9 cellular contexts compared by ENCODE assay signal in the genomic region with DNA sequence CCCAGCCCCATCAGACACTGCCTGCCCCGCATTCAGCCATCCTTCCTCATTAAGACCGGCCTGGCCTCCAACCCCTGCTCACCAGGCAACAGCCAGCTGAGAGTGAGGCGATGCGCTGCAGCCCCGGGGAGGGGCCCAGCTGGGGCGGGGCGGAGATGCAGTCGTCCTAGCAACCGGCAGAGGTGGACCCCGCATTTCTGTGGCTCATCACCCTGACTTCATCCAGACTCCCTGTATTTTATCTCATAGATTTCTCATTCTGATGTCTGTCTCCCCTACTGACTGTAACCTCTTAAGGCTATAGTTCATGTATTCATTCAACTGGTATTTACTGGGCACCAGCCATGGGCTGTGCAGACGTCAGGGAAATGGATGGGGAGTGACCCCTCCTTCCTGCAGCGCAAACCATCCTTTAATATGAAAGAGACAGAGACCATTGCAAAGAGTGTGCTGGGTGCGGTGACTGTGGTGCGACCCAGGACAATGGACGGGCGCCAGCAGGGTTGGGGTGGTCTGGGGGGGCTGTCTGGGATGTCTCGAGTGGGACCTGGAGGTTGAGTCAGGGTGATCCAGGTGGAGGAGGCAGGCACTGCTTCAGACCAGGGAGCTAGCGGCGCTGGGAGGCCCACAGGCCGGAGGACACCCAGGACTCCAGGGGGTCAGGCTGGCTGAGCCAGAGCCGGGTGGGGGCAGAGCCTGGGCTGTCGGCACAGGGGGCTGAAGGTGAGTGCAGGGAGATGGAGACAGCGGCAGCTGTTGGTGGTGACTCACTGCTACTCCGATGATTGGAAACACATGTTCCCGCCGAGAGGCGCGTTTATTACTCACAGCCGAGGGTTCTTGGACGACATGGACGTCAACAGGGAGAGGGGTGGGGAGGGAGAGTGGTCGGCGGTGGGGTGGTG. TPM values are rescaled to one million over a fixed set of nuclear protein-coding genes. Genes with fewer than 3 reads are reported as not detected.
DNase-seq lines count a peak whose midpoint lies in the region; ATAC-seq, FAIRE-seq and TF ChIP-seq lines count a peak whose summit lies in the region.
"Had no signal": no experiment of that assay in that cellular context is flagged by ENCODE, and none has a peak within 500 bp of the region (broad histone marks: within the 10 kb centered on the region; RNA-seq: fewer than 3 reads in every experiment).

No MANE protein-coding gene starts in this region.

- no peak for TF ChIP-seq POLR2A in H1 (IDR thresholded peaks at IDR 0.05; ENCODE audit: control extremely low read depth in 1 of 2, low read depth in 2 of 2, low read length in 2 of 2)

- H2BK120ac ChIP-seq in H1 (replicated peaks; ENCODE audit: low read depth, low read length) (no peak overlapping the region), neuronal stem cell (ENCODE audit: low read depth, low read length) (peak overlapping the region; percentile 56)

- no peak overlapping the region for H2AK5ac ChIP-seq in H1 (ENCODE audit: low read depth, low read length)
- peak overlapping the region; percentile 94 for H2AK5ac ChIP-seq in neuronal stem cell (ENCODE audit: low read depth, low read length)

- H3K4me1 ChIP-seq in H1 (replicated peaks in 1 of 4; ENCODE audit: control insufficient read depth in 3 of 4, insufficient read depth in 4 of 4, low read length in 3 of 4) = peaks cover 0 to 19% (median 8%) of the 10 kb centered on the region in 4 experiments; a peak in 5 of 7 replicates
- peaks cover 18% of the 10 kb centered on the region in 2 donors for H3K4me1 ChIP-seq in neuronal stem cell (ENCODE audit: control insufficient read depth in 2 of 2, insufficient read depth in 1 of 2, low read depth in 1 of 2, low read length in 2 of 2)

- no peak overlapping the region for H3K4me3 ChIP-seq in H1 (ENCODE audit: extremely low read depth in 1 of 4, insufficient read depth in 2 of 4, low read depth in 3 of 4, low read length in 4 of 4)
- H3K4me3 ChIP-seq in neuronal stem cell (ENCODE audit: low read length in 2 of 2) = no peak overlapping the region

- H3K56ac ChIP-seq in H1 (replicated peaks; ENCODE audit: insufficient read length, low read depth, low read length) = no peak overlapping the region

- H4K5ac ChIP-seq in H1 (ENCODE audit: insufficient read length, low read depth, low read length) = no peak overlapping the region

- no peak for ATAC-seq in HG02588 (IDR thresholded peaks at IDR 0.05; ENCODE audit: unreplicated experiment)
- no peak for ATAC-seq in HG03139 (IDR thresholded peaks at IDR 0.05; ENCODE audit: unreplicated experiment)

- H2BK12ac ChIP-seq in H1 (ENCODE audit: low read depth, low read length) (no peak overlapping the region), neuronal stem cell (ENCODE audit: low read length) (peak overlapping the region; percentile 95)

- no peaks in the 10 kb centered on the region for H3K36me3 ChIP-seq in H1 (ENCODE audit: control insufficient read depth in 2 of 4, insufficient read depth in 4 of 4, low read length in 3 of 4)
- H3K36me3 ChIP-seq in neuronal stem cell (replicated peaks in 1 of 2; ENCODE audit: control insufficient read depth in 2 of 2, insufficient read depth in 2 of 2, low read length in 2 of 2) = no peaks in the 10 kb centered on the region

- TF ChIP-seq CTCF in H1 (IDR thresholded peaks at IDR 0.05; ENCODE audit: control extremely low read depth in 1 of 3, insufficient read depth in 1 of 3, low read depth in 1 of 3, low read length in 3 of 3) = no peak

- no peak for TF ChIP-seq RAD21 in H1 (IDR thresholded peaks at IDR 0.05 in 1 of 2, conservative IDR thresholded peaks at IDR 0.05 in 1 of 2; ENCODE audit: low read depth in 2 of 2, low read length in 2 of 2)

- no peak overlapping the region for H2BK5ac ChIP-seq in H1 (ENCODE audit: low read depth, low read length)
- H2BK5ac ChIP-seq in neuronal stem cell (ENCODE audit: low read length) = peak overlapping the region; percentile 7

- no peaks in the 10 kb centered on the region for H3K79me1 ChIP-seq in H1 (ENCODE audit: low read depth, low read length)
- no peaks in the 10 kb centered on the region for H3K79me1 ChIP-seq in neuronal stem cell (ENCODE audit: low read depth, low read length)

- H4K91ac ChIP-seq in H1 (replicated peaks; ENCODE audit: insufficient read length, low read length) = no peak overlapping the region
- no peak overlapping the region for H4K91ac ChIP-seq in neuronal stem cell (ENCODE audit: low read depth, low read length, poor library complexity)

- no peak overlapping the region for H3K18ac ChIP-seq in H1 (ENCODE audit: extremely low read depth, low read length)
- peak overlapping the region; percentile 94 for H3K18ac ChIP-seq in neuronal stem cell (ENCODE audit: low read length)

- H3K4me2 ChIP-seq in H1 (ENCODE audit: insufficient read depth in 1 of 2, low read depth in 2 of 2, low read length in 2 of 2) (no peak overlapping the region), neuronal stem cell (ENCODE audit: insufficient read depth, low read length, poor library complexity, severe bottlenecking) (no peak overlapping the region)

- H2AFZ ChIP-seq in H1 (ENCODE audit: low read length) (no peak overlapping the region), neuronal stem cell (ENCODE audit: low read length) (no peak overlapping the region)

- H4K20me1 ChIP-seq in H1 (replicated peaks in 1 of 2; ENCODE audit: control insufficient read depth in 1 of 2, insufficient read depth in 2 of 2, low read length in 2 of 2) = no peaks in the 10 kb centered on the region

- no peak for TF ChIP-seq EP300 in H1 (IDR thresholded peaks at IDR 0.05; ENCODE audit: borderline replicate concordance in 1 of 2, low read depth in 2 of 2, low read length in 2 of 2)

- H3K9me3 ChIP-seq in H1 (ENCODE audit: insufficient read depth in 2 of 2, low read depth in 1 of 2, low read length in 1 of 2) = no peaks in the 10 kb centered on the region
- H3K9me3 ChIP-seq in neuronal stem cell (replicated peaks in 1 of 2; ENCODE audit: control insufficient read depth in 2 of 2, insufficient read depth in 1 of 2, low read depth in 1 of 2, low read length in 2 of 2) = no peaks in the 10 kb centered on the region

- H2BK15ac ChIP-seq in H1 (ENCODE audit: low read length) = peak overlapping the region; percentile 29; the same call in 1 of the 2 replicates
- peak overlapping the region; percentile 97 for H2BK15ac ChIP-seq in neuronal stem cell (ENCODE audit: low read length)

- no peak overlapping the region for H3K9ac ChIP-seq in H1 (replicated peaks in 1 of 4; ENCODE audit: extremely low read depth in 1 of 4, low read depth in 3 of 4, low read length in 3 of 4)
- no peak overlapping the region for H3K9ac ChIP-seq in neuronal stem cell (ENCODE audit: low read depth, low read length, poor library complexity)

- H3K14ac ChIP-seq in H1 (ENCODE audit: insufficient read length) (no peak overlapping the region), neuronal stem cell (ENCODE audit: low read length) (peak overlapping the region; percentile 26)

- CTCF ChIA-PET in H1 (lab: Charles Lee; ENCODE audit: partially characterized antibody) = interaction anchor here (0.8 to 6.5 kb wide), 5 partner anchors 17 to 70 kb away, joined by 3 to 35 read pairs (median 3); no protein-coding TSS in a partner anchor

- no peaks in the 10 kb centered on the region; a peak in 1 of 7 replicates for H3K27me3 ChIP-seq in H1 (replicated peaks in 1 of 4; ENCODE audit: control insufficient read depth in 3 of 4, extremely low read depth in 1 of 4, insufficient read depth in 3 of 4, low read length in 3 of 4)
- peaks cover 0 to 8% (median 0%) of the 10 kb centered on the region in 3 experiments for H3K27me3 ChIP-seq in neuronal stem cell (ENCODE audit: control insufficient read depth in 3 of 3, insufficient read depth in 3 of 3, low read depth in 1 of 3, low read length in 3 of 3)

- H3K23me2 ChIP-seq in H1 (ENCODE audit: low read depth, low read length) = no peaks in the 10 kb centered on the region

- peak; percentile 91 for DNase-seq in AG08396 (ENCODE audit: low spot score)
- peak; percentile 36 for DNase-seq in NCI-H2227 treated with DMSO at 0.1 percent for 48 hours (lab: John Stamatoyannopoulos, UW)
- DNase-seq in H1 (ENCODE audit: low read depth in 1 of 2, low spot score in 2 of 2) = no peak
- DNase-seq in neuronal stem cell (ENCODE audit: low spot score) = no peak
- no peak for DNase-seq in superior temporal gyrus (ENCODE audit: extremely low spot score)
- DNase-seq in NCI-H510A (lab: John Stamatoyannopoulos, UW) = no peak
- DNase-seq: GDM1 had no signal

- no peak overlapping the region for H3K23ac ChIP-seq in H1 (ENCODE audit: insufficient read length)
- H3K23ac ChIP-seq in neuronal stem cell (ENCODE audit: low read depth, low read length, poor library complexity) = peak overlapping the region; percentile 85

- WGBS in H1 (ENCODE audit: extremely low coverage in 1 of 2, insufficient coverage in 1 of 2, insufficient read length in 1 of 2, insufficient replicate concordance in 2 of 2, low coverage in 1 of 2, low lambda C conversion rate in 2 of 2, missing lambda C conversion rate in 1 of 2), 2 experiments = 90% methylated on average over 29 of the region's 33 CpGs; no CpG with 5 or more reads in 1 of the 2 experiments
- WGBS in neuronal stem cell (ENCODE audit: extremely low coverage in 2 of 2, insufficient read length in 2 of 2, insufficient replicate concordance in 1 of 2), 2 donors = no CpG with 5 or more reads among the region's 33 CpGs

- POLR2A ChIA-PET in H1 (lab: Charles Lee; ENCODE audit: partially characterized antibody) = interaction anchor here (1.7 kb wide), 1 partner anchor 70 kb away, joined by 3 read pairs; no protein-coding TSS in a partner anchor

- no peak for FAIRE-seq in H1 (lab: Jason Lieb, UNC)

- no peak overlapping the region for H3K4ac ChIP-seq in H1 (replicated peaks; ENCODE audit: insufficient read length, low read depth, low read length)
- no peak overlapping the region for H3K4ac ChIP-seq in neuronal stem cell (ENCODE audit: low read length)

- no peak overlapping the region for H4K8ac ChIP-seq in H1 (ENCODE audit: extremely low read depth, insufficient read depth, low read length)
- no peak overlapping the region for H4K8ac ChIP-seq in neuronal stem cell (ENCODE audit: low read depth, low read length)

- H2BK20ac ChIP-seq in H1 (ENCODE audit: low read length) = no peak overlapping the region

- no peaks in the 10 kb centered on the region for H3K79me2 ChIP-seq in H1 (ENCODE audit: control insufficient read depth in 1 of 2, insufficient read depth in 2 of 2, low read length in 2 of 2)

- H3K27ac ChIP-seq in H1 (ENCODE audit: low read depth, low read length) (no peak overlapping the region), neuronal stem cell (replicated peaks; ENCODE audit: low read length) (no peak overlapping the region)

RNA-seq across cellular contexts. Expression of a gene that starts 10.5 kb away (rescaled TPM):
- 42.7 and 43.3 TPM in 2 replicates for total RNA-seq in H1 (2021; fragmentation: NEBNext Ultra II Directional; extraction: Animal tissue kit (Norgen Biotek cat#: 25700))
- polyA plus RNA-seq in H1 (2011; rRNA removed) = 18.2 and 21.5 TPM in 2 replicates
- polyA plus RNA-seq in H1 (2011; cell fraction: cytosol; rRNA removed) = 13.1 TPM
- 14.3 TPM for polyA plus RNA-seq in H1 (2011; cell fraction: nucleus; rRNA removed)
- 37.1 to 40.2 TPM (median 38.3 TPM) in 4 replicates for polyA plus RNA-seq in H1 (2012, experiment 1 of 2)
- 38.8 TPM for polyA plus RNA-seq in H1 (2012, experiment 2 of 2)
- polyA plus RNA-seq in H1 (2013, experiment 1 of 2) = 36.5 TPM
- polyA plus RNA-seq in H1 (2013, experiment 2 of 2) = 47.3 TPM
- 12.9 and 16.2 TPM in 2 replicates for polyA minus RNA-seq in H1 (2011; rRNA and poly(A)+ RNA removed)
- polyA minus RNA-seq in H1 (2011; cell fraction: cytosol; rRNA and poly(A)+ RNA removed) = 14.9 TPM
- polyA minus RNA-seq in H1 (2011; cell fraction: nucleus; rRNA and poly(A)+ RNA removed) = 9.5 TPM
- polyA plus RNA-seq in neuronal stem cell (2013, experiment 1 of 2) = 45.1 TPM
- 45.9 TPM for polyA plus RNA-seq in neuronal stem cell (2013, experiment 2 of 2)

RNA-seq across cellular contexts. Expression of a gene that starts 32.7 kb away (rescaled TPM):
- 1.4 and 2.0 TPM in 2 replicates for total RNA-seq in H1 (2021; fragmentation: NEBNext Ultra II Directional; extraction: Animal tissue kit (Norgen Biotek cat#: 25700))
- polyA plus RNA-seq in H1 (2011; rRNA removed) = 0.05 and 0.06 TPM in 2 replicates
- polyA plus RNA-seq in H1 (2011; cell fraction: cytosol; rRNA removed) = 0.04 TPM
- 0.29 TPM for polyA plus RNA-seq in H1 (2011; cell fraction: nucleus; rRNA removed)
- polyA plus RNA-seq in H1 (2012, experiment 1 of 2) = 0.28 to 0.64 TPM (median 0.46 TPM) in 4 replicates
- 0.10 TPM for polyA plus RNA-seq in H1 (2012, experiment 2 of 2)
- 0.14 TPM for polyA plus RNA-seq in H1 (2013, experiment 1 of 2)
- 0.07 TPM for polyA plus RNA-seq in H1 (2013, experiment 2 of 2)
- 0.41 and 0.82 TPM in 2 replicates for polyA minus RNA-seq in H1 (2011; rRNA and poly(A)+ RNA removed)
- polyA minus RNA-seq in H1 (2011; cell fraction: cytosol; rRNA and poly(A)+ RNA removed) = 0.51 TPM
- 1.1 TPM for polyA minus RNA-seq in H1 (2011; cell fraction: nucleus; rRNA and poly(A)+ RNA removed)
- 0.01 TPM for polyA plus RNA-seq in neuronal stem cell (2013, experiment 1 of 2)
- 0.03 TPM for polyA plus RNA-seq in neuronal stem cell (2013, experiment 2 of 2)

RNA-seq across cellular contexts. Expression of a gene that starts 44.1 kb away (rescaled TPM):
- 53.8 and 56.1 TPM in 2 replicates for total RNA-seq in H1 (2021; fragmentation: NEBNext Ultra II Directional; extraction: Animal tissue kit (Norgen Biotek cat#: 25700))
- polyA plus RNA-seq in H1 (2011; rRNA removed) = 61.6 and 87.5 TPM in 2 replicates
- 27.3 TPM for polyA plus RNA-seq in H1 (2011; cell fraction: cytosol; rRNA removed)
- polyA plus RNA-seq in H1 (2011; cell fraction: nucleus; rRNA removed) = 94.7 TPM
- 60.4 to 89.3 TPM (median 80.4 TPM) in 4 replicates for polyA plus RNA-seq in H1 (2012, experiment 1 of 2)
- 91.4 TPM for polyA plus RNA-seq in H1 (2012, experiment 2 of 2)
- 75.5 TPM for polyA plus RNA-seq in H1 (2013, experiment 1 of 2)
- 60.2 TPM for polyA plus RNA-seq in H1 (2013, experiment 2 of 2)
- 39.2 and 40.3 TPM in 2 replicates for polyA minus RNA-seq in H1 (2011; rRNA and poly(A)+ RNA removed)
- 57.8 TPM for polyA minus RNA-seq in H1 (2011; cell fraction: cytosol; rRNA and poly(A)+ RNA removed)
- 38.8 TPM for polyA minus RNA-seq in H1 (2011; cell fraction: nucleus; rRNA and poly(A)+ RNA removed)
- 36.5 TPM for polyA plus RNA-seq in neuronal stem cell (2013, experiment 1 of 2)
- 36.6 TPM for polyA plus RNA-seq in neuronal stem cell (2013, experiment 2 of 2)

Comparison
In these comparisons a context has a peak if more than half of its experiments do, and no peak if none do; other contexts are left out.
1. DNase-seq: peak in AG08396 (single experiment) and NCI-H2227 treated with DMSO at 0.1 percent for 48 hours (single experiment); none in H1 (0 of 2), neuronal stem cell (single experiment), superior temporal gyrus (single experiment) and NCI-H510A (single experiment).